ENCODE assay signal across 9 cellular contexts in genomic region chr2:16656784-16657391, GRCh38. TPM values are rescaled to one million over a fixed set of nuclear protein-coding genes. Genes with fewer than 3 reads are reported as not detected.
DNase-seq lines count a peak whose midpoint lies in the region; ATAC-seq and TF ChIP-seq lines count a peak whose summit lies in the region.
"Had no signal": no experiment of that assay in that cellular context is flagged by ENCODE, and none has a peak within 500 bp of the region (broad histone marks: within the 10 kb centered on the region; RNA-seq: fewer than 3 reads in every experiment).

No MANE protein-coding gene starts in this region.

- peaks cover 6% of the 10 kb centered on the region for H3K4me1 Mint-ChIP-seq in activated T-cell treated with anti-CD3 and anti-CD28 coated beads, Interleukin-2, amount 50 U/mL, for 72 hours (ENCODE audit: low read depth)
- H3K4me1 Mint-ChIP-seq in activated CD4-positive, alpha-beta memory T cell treated with anti-CD3 and anti-CD28 coated beads, Interleukin-2, amount 10 ng/mL, durations not matched to agents 7 days and 5 days = no peaks in the 10 kb centered on the region
- H3K4me1 Mint-ChIP-seq in activated T-helper 2 cell treated with anti-CD3 and anti-CD28 coated beads, Interferon-gamma antibody, Interleukin-2, Interleukin-4, amounts not matched to agents 10 μg/mL and 5 μg/mL and 100 μg/mL, durations not matched to agents 14 hours and 24 hours and 36 hours (ENCODE audit: low read depth) = peaks cover 10% of the 10 kb centered on the region
- H3K4me1 Mint-ChIP-seq: activated naive CD8-positive, alpha-beta T cell treated with anti-CD3 and anti-CD28 coated beads, Interleukin-2, amount 10 ng/mL, durations not matched to agents 7 days and 5 days had no signal

- DNase-seq in left lung (peak; percentile 62 to 66), DMS 273 (lab: John Stamatoyannopoulos, UW; ENCODE audit: unreplicated experiment) (no peak)
- DNase-seq in activated T-cell treated with anti-CD3 and anti-CD28 coated beads, Interleukin-2, amount 50 U/mL, for 72 hours = no peak
- no peak for DNase-seq in activated CD4-positive, alpha-beta memory T cell treated with anti-CD3 and anti-CD28 coated beads, Interleukin-2, amount 10 ng/mL, durations not matched to agents 7 days and 5 days
- no peak for DNase-seq in activated T-helper 2 cell treated with anti-CD3 and anti-CD28 coated beads, Interferon-gamma antibody, Interleukin-2, Interleukin-4, amounts not matched to agents 10 μg/mL and 5 μg/mL and 100 μg/mL, durations not matched to agents 14 hours and 24 hours and 36 hours (ENCODE audit: low spot score)
- DNase-seq: activated naive CD8-positive, alpha-beta T cell treated with anti-CD3 and anti-CD28 coated beads, Interleukin-2, amount 10 ng/mL, durations not matched to agents 7 days and 5 days had no signal

- peaks cover 97% of the 10 kb centered on the region for H3K4me1 ChIP-seq in OCI-LY1 (ENCODE audit: insufficient read depth, low read length, severe bottlenecking)
- peaks cover 40 to 92% of the 10 kb centered on the region in 2 donors for H3K4me1 ChIP-seq in left lung

- ATAC-seq in GM18508 (IDR thresholded peaks at IDR 0.05; ENCODE audit: insufficient read depth, unreplicated experiment) = peak; percentile 79
- peak; percentile 74 for ATAC-seq in HG02763 (IDR thresholded peaks at IDR 0.05; ENCODE audit: unreplicated experiment)
- ATAC-seq in left lung = peak; percentile 51
- ATAC-seq in activated T-cell treated with anti-CD3 and anti-CD28 coated beads, Interleukin-2, amount 50 U/mL, for 72 hours (replicated peaks in 1 of 2) = no peak

- no peak overlapping the region for H3K27ac Mint-ChIP-seq in activated T-cell treated with anti-CD3 and anti-CD28 coated beads, Interleukin-2, amount 50 U/mL, for 72 hours
- H3K27ac Mint-ChIP-seq in activated CD4-positive, alpha-beta memory T cell treated with anti-CD3 and anti-CD28 coated beads, Interleukin-2, amount 10 ng/mL, durations not matched to agents 7 days and 5 days = no peak overlapping the region
- no peak overlapping the region for H3K27ac Mint-ChIP-seq in activated T-helper 2 cell treated with anti-CD3 and anti-CD28 coated beads, Interferon-gamma antibody, Interleukin-2, Interleukin-4, amounts not matched to agents 10 μg/mL and 5 μg/mL and 100 μg/mL, durations not matched to agents 14 hours and 24 hours and 36 hours
- H3K27ac Mint-ChIP-seq: activated naive CD8-positive, alpha-beta T cell treated with anti-CD3 and anti-CD28 coated beads, Interleukin-2, amount 10 ng/mL, durations not matched to agents 7 days and 5 days had no signal

- no peaks in the 10 kb centered on the region for H3K36me3 Mint-ChIP-seq in activated T-cell treated with anti-CD3 and anti-CD28 coated beads, Interleukin-2, amount 50 U/mL, for 72 hours (ENCODE audit: insufficient read depth in 2 of 2)
- H3K36me3 Mint-ChIP-seq in activated CD4-positive, alpha-beta memory T cell treated with anti-CD3 and anti-CD28 coated beads, Interleukin-2, amount 10 ng/mL, durations not matched to agents 7 days and 5 days (ENCODE audit: low read depth) = no peaks in the 10 kb centered on the region
- H3K36me3 Mint-ChIP-seq in activated T-helper 2 cell treated with anti-CD3 and anti-CD28 coated beads, Interferon-gamma antibody, Interleukin-2, Interleukin-4, amounts not matched to agents 10 μg/mL and 5 μg/mL and 100 μg/mL, durations not matched to agents 14 hours and 24 hours and 36 hours (ENCODE audit: low read depth) = no peaks in the 10 kb centered on the region
- H3K36me3 Mint-ChIP-seq: activated naive CD8-positive, alpha-beta T cell treated with anti-CD3 and anti-CD28 coated beads, Interleukin-2, amount 10 ng/mL, durations not matched to agents 7 days and 5 days had no signal

- H3K4me3 ChIP-seq in OCI-LY1 (ENCODE audit: low read depth, low read length, poor library complexity, severe bottlenecking) (peak overlapping the region; percentile 11), left lung (no peak overlapping the region)

- TF ChIP-seq CTCF in OCI-LY1 (IDR thresholded peaks at IDR 0.05; ENCODE audit: low read length) = no peak
- TF ChIP-seq CTCF in left lung (IDR thresholded peaks at IDR 0.05) = no peak

- CTCF ChIA-PET in activated CD4-positive, alpha-beta memory T cell treated with anti-CD3 and anti-CD28 coated beads, Interleukin-2, amount 10 ng/mL, durations not matched to agents 7 days and 5 days (lab: Charles Lee) = no interaction called here

- intact Hi-C loops in left lung (cut with DNase I) = no loop called here
- intact Hi-C loops in activated T-helper 2 cell treated with anti-CD3 and anti-CD28 coated beads, Interferon-gamma antibody, Interleukin-2, Interleukin-4, amounts not matched to agents 10 μg/mL and 5 μg/mL and 100 μg/mL, durations not matched to agents 14 hours and 24 hours and 36 hours (cut with micrococcal nuclease) = no loop called here

- no peaks in the 10 kb centered on the region for H3K79me2 ChIP-seq in OCI-LY1 (ENCODE audit: insufficient read depth, low read length)

- no peak overlapping the region for H3K4me3 Mint-ChIP-seq in activated T-cell treated with anti-CD3 and anti-CD28 coated beads, Interleukin-2, amount 50 U/mL, for 72 hours
- H3K4me3 Mint-ChIP-seq in activated CD4-positive, alpha-beta memory T cell treated with anti-CD3 and anti-CD28 coated beads, Interleukin-2, amount 10 ng/mL, durations not matched to agents 7 days and 5 days = no peak overlapping the region
- H3K4me3 Mint-ChIP-seq in activated T-helper 2 cell treated with anti-CD3 and anti-CD28 coated beads, Interferon-gamma antibody, Interleukin-2, Interleukin-4, amounts not matched to agents 10 μg/mL and 5 μg/mL and 100 μg/mL, durations not matched to agents 14 hours and 24 hours and 36 hours (ENCODE audit: low read depth) = no peak overlapping the region
- H3K4me3 Mint-ChIP-seq: activated naive CD8-positive, alpha-beta T cell treated with anti-CD3 and anti-CD28 coated beads, Interleukin-2, amount 10 ng/mL, durations not matched to agents 7 days and 5 days had no signal

- no peak overlapping the region for H2AFZ ChIP-seq in OCI-LY1 (ENCODE audit: low read length)

- H3K9me3 Mint-ChIP-seq in activated T-cell treated with anti-CD3 and anti-CD28 coated beads, Interleukin-2, amount 50 U/mL, for 72 hours = no peaks in the 10 kb centered on the region
- no peaks in the 10 kb centered on the region for H3K9me3 Mint-ChIP-seq in activated CD4-positive, alpha-beta memory T cell treated with anti-CD3 and anti-CD28 coated beads, Interleukin-2, amount 10 ng/mL, durations not matched to agents 7 days and 5 days
- H3K9me3 Mint-ChIP-seq in activated T-helper 2 cell treated with anti-CD3 and anti-CD28 coated beads, Interferon-gamma antibody, Interleukin-2, Interleukin-4, amounts not matched to agents 10 μg/mL and 5 μg/mL and 100 μg/mL, durations not matched to agents 14 hours and 24 hours and 36 hours = no peaks in the 10 kb centered on the region
- H3K9me3 Mint-ChIP-seq: activated naive CD8-positive, alpha-beta T cell treated with anti-CD3 and anti-CD28 coated beads, Interleukin-2, amount 10 ng/mL, durations not matched to agents 7 days and 5 days had no signal

- H3K9ac ChIP-seq in OCI-LY1 (ENCODE audit: low read length) = no peak overlapping the region; the same call in 1 of the 2 replicates

- no peaks in the 10 kb centered on the region for H4K20me1 ChIP-seq in OCI-LY1 (ENCODE audit: insufficient read depth, low read length)

- peak overlapping the region; percentile 75 for H3K27ac ChIP-seq in OCI-LY1 (ENCODE audit: low read depth, low read length, poor library complexity, severe bottlenecking)
- H3K27ac ChIP-seq in left lung = peak overlapping the region; percentile 58 to 87

- POLR2A ChIA-PET in activated CD4-positive, alpha-beta memory T cell treated with anti-CD3 and anti-CD28 coated beads, Interleukin-2, amount 10 ng/mL, durations not matched to agents 7 days and 5 days (lab: Charles Lee) = no interaction called here

- H3K4me2 ChIP-seq in OCI-LY1 (ENCODE audit: low read length) = peak overlapping the region; percentile 55

- no peaks in the 10 kb centered on the region for H3K9me2 ChIP-seq in OCI-LY1 (ENCODE audit: low read depth, low read length)

- H3K36me3 ChIP-seq in OCI-LY1 (ENCODE audit: insufficient read depth, low read length) (no peaks in the 10 kb centered on the region), left lung (no peaks in the 10 kb centered on the region)

- H3K9me3 ChIP-seq in OCI-LY1 (ENCODE audit: low read length) (no peaks in the 10 kb centered on the region), left lung (no peaks in the 10 kb centered on the region)

- H3K27me3 ChIP-seq in OCI-LY1 (ENCODE audit: insufficient read depth, low read length) = no peaks in the 10 kb centered on the region
- H3K27me3 ChIP-seq in left lung = no peaks in the 10 kb centered on the region

- peaks cover 37% of the 10 kb centered on the region for H3K27me3 Mint-ChIP-seq in activated T-cell treated with anti-CD3 and anti-CD28 coated beads, Interleukin-2, amount 50 U/mL, for 72 hours (ENCODE audit: low read depth)
- H3K27me3 Mint-ChIP-seq in activated CD4-positive, alpha-beta memory T cell treated with anti-CD3 and anti-CD28 coated beads, Interleukin-2, amount 10 ng/mL, durations not matched to agents 7 days and 5 days = peaks cover 4% of the 10 kb centered on the region
- peaks cover 8% of the 10 kb centered on the region for H3K27me3 Mint-ChIP-seq in activated T-helper 2 cell treated with anti-CD3 and anti-CD28 coated beads, Interferon-gamma antibody, Interleukin-2, Interleukin-4, amounts not matched to agents 10 μg/mL and 5 μg/mL and 100 μg/mL, durations not matched to agents 14 hours and 24 hours and 36 hours (ENCODE audit: low read depth)

- no peaks in the 10 kb centered on the region for H3F3A ChIP-seq in OCI-LY1 (ENCODE audit: insufficient read depth, low read length)

RNA-seq across cellular contexts. Expression of gene CYRIA, which starts 8.7 kb away (rescaled TPM):
- 10 to 100 TPM; 20.3 to 21.3 TPM for total RNA-seq in left lung
- total RNA-seq in activated T-cell treated with anti-CD3 and anti-CD28 coated beads, Interleukin-2, amount 50 U/mL, for 72 hours = 1 to 10 TPM; 1.1 to 2.3 TPM
- total RNA-seq in activated CD4-positive, alpha-beta memory T cell treated with anti-CD3 and anti-CD28 coated beads, Interleukin-2, amount 10 ng/mL, durations not matched to agents 7 days and 5 days = under 1 TPM; 0.05 to 0.10 TPM
- total RNA-seq in activated T-helper 2 cell treated with anti-CD3 and anti-CD28 coated beads, Interferon-gamma antibody, Interleukin-2, Interleukin-4, amounts not matched to agents 10 μg/mL and 5 μg/mL and 100 μg/mL, durations not matched to agents 14 hours and 24 hours and 36 hours = 1.8 TPM in 2 replicates

Comparison
In these comparisons a context has a peak if more than half of its experiments do, and no peak if none do; other contexts are left out.
1. ATAC-seq: peak in GM18508 (single experiment), HG02763 (single experiment) and left lung (single experiment); none in activated T-cell treated with anti-CD3 and anti-CD28 coated beads, Interleukin-2, amount 50 U/mL, for 72 hours (0 of 2).
2. DNase-seq: peak in left lung (2 of 2); none in activated T-cell treated with anti-CD3 and anti-CD28 coated beads, Interleukin-2, amount 50 U/mL, for 72 hours (0 of 2), activated CD4-positive, alpha-beta memory T cell treated with anti-CD3 and anti-CD28 coated beads, Interleukin-2, amount 10 ng/mL, durations not matched to agents 7 days and 5 days (single experiment), activated T-helper 2 cell treated with anti-CD3 and anti-CD28 coated beads, Interferon-gamma antibody, Interleukin-2, Interleukin-4, amounts not matched to agents 10 μg/mL and 5 μg/mL and 100 μg/mL, durations not matched to agents 14 hours and 24 hours and 36 hours (single experiment) and DMS 273 (single experiment).